ENCODE assay signal across 10 cellular contexts in genomic region chr4:130359537-130359936, GRCh38.
DNase-seq lines count a peak whose midpoint lies in the region; TF ChIP-seq lines count a peak whose summit lies in the region.
"Had no signal": no experiment of that assay in that cellular context is flagged by ENCODE, and none has a peak within 500 bp of the region (broad histone marks: within the 10 kb centered on the region; RNA-seq: fewer than 3 reads in every experiment).

No MANE protein-coding gene starts in this region.

- H3K27ac ChIP-seq in RWPE1 = no peak overlapping the region
- no peak overlapping the region for H3K27ac ChIP-seq in adrenal gland

- no peaks in the 10 kb centered on the region for H3K36me3 ChIP-seq in adrenal gland (replicated peaks in 1 of 2)

- H3K27me3 ChIP-seq in adrenal gland = no peaks in the 10 kb centered on the region

- POLR2A ChIA-PET in RWPE1 (lab: Yijun Ruan, JAX; ENCODE audit: low non-redundant PET) = no interaction called here

- TF ChIP-seq POLR2A in adrenal gland (IDR thresholded peaks at IDR 0.05) = no peak

- CTCF ChIA-PET in RWPE1 (lab: Yijun Ruan, JAX) = interaction anchor here (0.7 to 1.1 kb wide), 2 partner anchors 363 to 449 kb away, joined by 3 to 4 read pairs; no protein-coding TSS in a partner anchor

- no peaks in the 10 kb centered on the region for H3K9me3 ChIP-seq in adrenal gland (replicated peaks in 1 of 3)

- no peak overlapping the region for H3K4me3 ChIP-seq in fibroblast of mammary gland (ENCODE audit: control insufficient read depth, low read depth, low read length)
- H3K4me3 ChIP-seq in skeletal muscle cell (ENCODE audit: low read depth, low read length) = no peak overlapping the region
- no peak overlapping the region for H3K4me3 ChIP-seq in adrenal gland

- WGBS in adrenal gland, 4 donors = 40 to 48% (median 44%) methylated on average over 2 of the region's 2 CpGs

- H3K4me1 ChIP-seq in adrenal gland (replicated peaks in 1 of 2) = no peaks in the 10 kb centered on the region

- peak; percentile 46 for TF ChIP-seq CTCF in RWPE1 (conservative IDR thresholded peaks at IDR 0.05; ENCODE audit: low read depth)
- peak; percentile 52 for TF ChIP-seq CTCF in fibroblast of mammary gland (conservative IDR thresholded peaks at IDR 0.05; ENCODE audit: control insufficient read depth, insufficient read depth, low read depth, low read length)
- TF ChIP-seq CTCF in adrenal gland (IDR thresholded peaks at IDR 0.05) = peak in 1 of 6 experiments; percentile 19

- DNase-seq in NCI-H1694 treated with DMSO at 0.1 percent for 48 hours (lab: John Stamatoyannopoulos, UW) (peak; percentile 29), NCI-H1694 (lab: John Stamatoyannopoulos, UW) (no peak), RWPE1 (ENCODE audit: low spot score) (peak; percentile 9), fibroblast of mammary gland (ENCODE audit: low read depth) (peak; percentile 58), skeletal muscle cell (ENCODE audit: low read depth) (peak; percentile 2), adrenal gland (no peak), NCI-H446 treated with DMSO at 0.1 percent for 48 hours (lab: John Stamatoyannopoulos, UW) (no peak), activated gamma-delta T cell (lab: John Stamatoyannopoulos, UW) (no peak)
- DNase-seq: effector memory CD8-positive, alpha-beta T cell; naive B cell had no signal

- intact Hi-C loops in adrenal gland (cut with DNase I) = no loop called here

Comparison
In these comparisons a context has a peak if more than half of its experiments do, and no peak if none do; other contexts are left out.
1. DNase-seq: peak in NCI-H1694 treated with DMSO at 0.1 percent for 48 hours (single experiment), RWPE1 (single experiment), fibroblast of mammary gland (single experiment) and skeletal muscle cell (single experiment); none in NCI-H1694 (single experiment), adrenal gland (0 of 7), NCI-H446 treated with DMSO at 0.1 percent for 48 hours (single experiment) and activated gamma-delta T cell (single experiment).